In the genomic region with DNA sequence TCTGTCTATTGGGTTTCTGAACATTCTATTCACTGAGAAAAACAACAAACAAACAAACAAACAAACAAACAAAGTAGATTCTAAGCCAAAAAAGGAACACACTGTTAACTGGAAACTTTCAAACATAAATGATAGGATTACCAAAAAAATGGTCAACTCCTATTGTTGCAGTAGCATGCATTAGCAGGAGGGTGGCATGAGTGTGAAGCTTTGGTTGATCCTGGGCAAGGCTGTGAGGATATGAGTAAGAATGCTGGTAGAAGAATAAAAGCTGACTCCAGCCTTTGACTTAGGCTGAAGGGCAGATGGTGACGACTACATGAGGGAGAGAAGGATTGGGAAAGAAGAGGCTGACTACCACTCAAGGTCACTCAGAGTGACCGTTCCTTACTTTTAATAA, we compare ENCODE assay signal across 11 cellular contexts.
DNase-seq lines count a peak whose midpoint lies in the region; ATAC-seq and TF ChIP-seq lines count a peak whose summit lies in the region.
"Had no signal": no experiment of that assay in that cellular context is flagged by ENCODE, and none has a peak within 500 bp of the region (broad histone marks: within the 10 kb centered on the region; RNA-seq: fewer than 3 reads in every experiment).

No MANE protein-coding gene starts in this region.

- H3K4me3 ChIP-seq in hepatocyte, result no peak overlapping the region
- H3K4me3 ChIP-seq: BLaER1, right lobe of liver had no signal

- H3K79me2 ChIP-seq in hepatocyte, result no peaks in the 10 kb centered on the region

- 88% methylated on average over 2 of the region's 2 CpGs for WGBS in hepatocyte (ENCODE audit: low lambda C conversion rate, missing lambda C conversion rate)

- no peaks in the 10 kb centered on the region for H3K27me3 ChIP-seq in hepatocyte
- H3K27me3 ChIP-seq: BLaER1, right lobe of liver had no signal

- peak; percentile 62 for TF ChIP-seq CTCF in 22Rv1 (IDR thresholded peaks at IDR 0.05)
- TF ChIP-seq CTCF in hepatocyte (IDR thresholded peaks at IDR 0.05; ENCODE audit: poor library complexity), result no peak

- DNase-seq in RPMI8226 (peak; percentile 7), hepatocyte (ENCODE audit: low spot score) (peak; percentile 16)
- DNase-seq in activated effector memory CD4-positive, alpha-beta T cell treated with Interleukin-2 at 50 U/mL for 16 hours, result no peak
- DNase-seq: anterior cingulate cortex, right lobe of liver had no signal

- H3K4me2 ChIP-seq in hepatocyte, result no peak overlapping the region
- H3K4me2 ChIP-seq: BLaER1 had no signal

- peaks cover 1% of the 10 kb centered on the region for H3K4me1 ChIP-seq in hepatocyte (ENCODE audit: insufficient read depth)
- H3K4me1 ChIP-seq: BLaER1, right lobe of liver had no signal

- H3K9me3 ChIP-seq in hepatocyte (ENCODE audit: low read depth), result no peaks in the 10 kb centered on the region
- H3K9me3 ChIP-seq: BLaER1, right lobe of liver had no signal

- H3K27ac ChIP-seq in 22Rv1 (no peak overlapping the region), hepatocyte (no peak overlapping the region)
- H3K27ac ChIP-seq: BLaER1, right lobe of liver had no signal

- no peak overlapping the region for H2AFZ ChIP-seq in hepatocyte

- ATAC-seq in HG02610 (IDR thresholded peaks at IDR 0.05; ENCODE audit: unreplicated experiment) (peak; percentile 48), HG02678 (IDR thresholded peaks at IDR 0.05; ENCODE audit: unreplicated experiment) (no peak), GM18519 (IDR thresholded peaks at IDR 0.05; ENCODE audit: low FRiP score, unreplicated experiment) (no peak), HG03354 (IDR thresholded peaks at IDR 0.05; ENCODE audit: poor library complexity, severe bottlenecking, unreplicated experiment) (no peak)

- no peaks in the 10 kb centered on the region for H4K20me1 ChIP-seq in hepatocyte (ENCODE audit: insufficient read depth, poor library complexity, severe bottlenecking)
- H4K20me1 ChIP-seq: BLaER1 had no signal

- H3K9me2 ChIP-seq in hepatocyte (replicated peaks; ENCODE audit: insufficient read depth), result no peaks in the 10 kb centered on the region

- H3K36me3 ChIP-seq in hepatocyte (replicated peaks; ENCODE audit: insufficient read depth, low read depth), result no peaks in the 10 kb centered on the region
- H3K36me3 ChIP-seq: BLaER1, right lobe of liver had no signal
